ENCODE assay signal across 29 cellular contexts in genomic region chr4:2950221-2950989, GRCh38. TPM values are rescaled to one million over a fixed set of nuclear protein-coding genes. Genes with fewer than 3 reads are reported as not detected.
A peak's percentile ranks its signal among the peaks of the same experiment; 100 is the strongest.
DNase-seq lines count a peak whose midpoint lies in the region; ATAC-seq and TF ChIP-seq lines count a peak whose summit lies in the region.
"Had no signal": no experiment of that assay in that cellular context is flagged by ENCODE, and none has a peak within 500 bp of the region (broad histone marks: within the 10 kb centered on the region; RNA-seq: fewer than 3 reads in every experiment).

No MANE protein-coding gene starts in this region.

- no peak for DNase-seq in activated naive CD4-positive, alpha-beta T cell (lab: John Stamatoyannopoulos, UW)
- no peak for DNase-seq in activated T-helper 1 cell treated with anti-CD3 and anti-CD28 coated beads, Interleukin-12 subunit alpha, Interleukin-12 subunit beta, Interleukin-2, Interleukin-4 antibody, amounts not matched to agents 30 ng/mL and 10 ng/mL and 1 ng/mL, durations not matched to agents 14 hours and 24 hours and 36 hours (ENCODE audit: low spot score)
- DNase-seq in fibroblast of lung (ENCODE audit: low read depth in 2 of 2): peak in 1 of 2 donors; percentile 20
- DNase-seq in stimulated activated effector memory CD8-positive, alpha-beta T cell treated with anti-CD3 and anti-CD28 coated beads, Interleukin-12 subunit alpha, Interleukin-12 subunit beta, amount 100 ng/mL, for 72 hours (ENCODE audit: low spot score in 2 of 2): no peak
- DNase-seq in anterior cingulate cortex (lab: John Stamatoyannopoulos, UW): no peak
- no peak for DNase-seq in T1000 (lab: John Stamatoyannopoulos, UW)
- no peak for DNase-seq in NOMO-1 (lab: John Stamatoyannopoulos, UW; ENCODE audit: unreplicated experiment in 2 of 2)
- DNase-seq: activated T-cell treated with anti-CD3 and anti-CD28 coated beads for 4 hours; brain microvascular endothelial cell; Calu3; effector memory CD8-positive, alpha-beta T cell; H7; hypothalamus; KG1; left ventricle myocardium superior; midbrain; NCI-H1436 treated with DMSO at 0.1 percent for 48 hours; NCI-H524; stimulated activated CD4-positive, alpha-beta T cell treated with anti-CD3 and anti-CD28 coated beads, Interleukin-4, amount 100 ng/mL, for 1 hour; stimulated activated naive CD8-positive, alpha-beta T cell treated with anti-CD3 and anti-CD28 coated beads, Interleukin-15, Interleukin-2, amounts not matched to agents 100 U/mL and 50 U/mL, for 24 hours; tibial artery had no signal

- intact Hi-C loops in activated T-helper 1 cell treated with anti-CD3 and anti-CD28 coated beads, Interleukin-12 subunit alpha, Interleukin-12 subunit beta, Interleukin-2, Interleukin-4 antibody, amounts not matched to agents 30 ng/mL and 10 ng/mL and 1 ng/mL, durations not matched to agents 14 hours and 24 hours and 36 hours (cut with micrococcal nuclease): no loop called here

- peaks cover 25% of the 10 kb centered on the region for H3K36me3 Mint-ChIP-seq in activated naive CD4-positive, alpha-beta T cell treated with anti-CD3 and anti-CD28 coated beads, Interleukin-2, amount 50 U/mL, for 24 hours
- H3K36me3 Mint-ChIP-seq in activated T-helper 1 cell treated with anti-CD3 and anti-CD28 coated beads, Interleukin-12 subunit alpha, Interleukin-12 subunit beta, Interleukin-2, Interleukin-4 antibody, amounts not matched to agents 30 ng/mL and 10 ng/mL and 1 ng/mL, durations not matched to agents 14 hours and 24 hours and 36 hours (ENCODE audit: low read depth): peaks cover 72% of the 10 kb centered on the region
- peaks cover 100% of the 10 kb centered on the region for H3K36me3 Mint-ChIP-seq in stimulated activated effector memory CD8-positive, alpha-beta T cell treated with anti-CD3 and anti-CD28 coated beads, Interleukin-12 subunit alpha, Interleukin-12 subunit beta, amount 100 ng/mL, for 72 hours

- H3K4me1 Mint-ChIP-seq in activated naive CD4-positive, alpha-beta T cell treated with anti-CD3 and anti-CD28 coated beads, Interleukin-2, amount 50 U/mL, for 24 hours: peaks cover 29% of the 10 kb centered on the region
- peaks cover 42% of the 10 kb centered on the region for H3K4me1 Mint-ChIP-seq in activated T-helper 1 cell treated with anti-CD3 and anti-CD28 coated beads, Interleukin-12 subunit alpha, Interleukin-12 subunit beta, Interleukin-2, Interleukin-4 antibody, amounts not matched to agents 30 ng/mL and 10 ng/mL and 1 ng/mL, durations not matched to agents 14 hours and 24 hours and 36 hours (ENCODE audit: low read depth)
- H3K4me1 Mint-ChIP-seq in stimulated activated effector memory CD8-positive, alpha-beta T cell treated with anti-CD3 and anti-CD28 coated beads, Interleukin-12 subunit alpha, Interleukin-12 subunit beta, amount 100 ng/mL, for 72 hours: peaks cover 72% of the 10 kb centered on the region
- H3K4me1 Mint-ChIP-seq: nephron had no signal

- no peaks in the 10 kb centered on the region for H3K27me3 Mint-ChIP-seq in activated naive CD4-positive, alpha-beta T cell treated with anti-CD3 and anti-CD28 coated beads, Interleukin-2, amount 50 U/mL, for 24 hours
- H3K27me3 Mint-ChIP-seq in activated T-helper 1 cell treated with anti-CD3 and anti-CD28 coated beads, Interleukin-12 subunit alpha, Interleukin-12 subunit beta, Interleukin-2, Interleukin-4 antibody, amounts not matched to agents 30 ng/mL and 10 ng/mL and 1 ng/mL, durations not matched to agents 14 hours and 24 hours and 36 hours (ENCODE audit: insufficient read depth): no peaks in the 10 kb centered on the region
- H3K27me3 Mint-ChIP-seq: effector memory CD8-positive, alpha-beta T cell had no signal

- H4K20me1 ChIP-seq in fibroblast of lung (ENCODE audit: control insufficient read depth, extremely low read depth, insufficient read depth, low read length): no peaks in the 10 kb centered on the region

- H3K9ac ChIP-seq in fibroblast of lung (ENCODE audit: insufficient read depth, low read length): no peak overlapping the region
- H3K9ac ChIP-seq: BLaER1 had no signal

- ATAC-seq in stimulated activated effector memory CD8-positive, alpha-beta T cell treated with anti-CD3 and anti-CD28 coated beads, Interleukin-12 subunit alpha, Interleukin-12 subunit beta, amount 100 ng/mL, for 72 hours: no peak
- ATAC-seq: effector memory CD8-positive, alpha-beta T cell; gastroesophageal sphincter; left ventricle myocardium superior; pancreas; stimulated activated naive CD8-positive, alpha-beta T cell treated with anti-CD3 and anti-CD28 coated beads, Interleukin-15, Interleukin-2, amounts not matched to agents 100 U/mL and 50 U/mL, for 24 hours had no signal

- H3K79me2 ChIP-seq in fibroblast of lung (ENCODE audit: control insufficient read depth, insufficient read depth, low read length): no peaks in the 10 kb centered on the region

- peaks cover 30% of the 10 kb centered on the region for H3K36me3 ChIP-seq in fibroblast of lung (ENCODE audit: control insufficient read depth, insufficient read depth, low read length)

- H3K4me1 ChIP-seq in fibroblast of lung (ENCODE audit: control insufficient read depth, extremely low read depth, insufficient read depth, low read length): no peaks in the 10 kb centered on the region
- H3K4me1 ChIP-seq: BLaER1, esophagus muscularis mucosa, gastroesophageal sphincter, pancreas, tibial artery had no signal

- H3K27me3 ChIP-seq in fibroblast of lung (ENCODE audit: control insufficient read depth, insufficient read depth, low read length): no peaks in the 10 kb centered on the region
- H3K27me3 ChIP-seq: BLaER1, brain microvascular endothelial cell, esophagus muscularis mucosa, gastroesophageal sphincter, pancreas, tibial artery had no signal

- no peaks in the 10 kb centered on the region for H3K9me3 Mint-ChIP-seq in activated naive CD4-positive, alpha-beta T cell treated with anti-CD3 and anti-CD28 coated beads, Interleukin-2, amount 50 U/mL, for 24 hours
- H3K9me3 Mint-ChIP-seq in activated T-helper 1 cell treated with anti-CD3 and anti-CD28 coated beads, Interleukin-12 subunit alpha, Interleukin-12 subunit beta, Interleukin-2, Interleukin-4 antibody, amounts not matched to agents 30 ng/mL and 10 ng/mL and 1 ng/mL, durations not matched to agents 14 hours and 24 hours and 36 hours: no peaks in the 10 kb centered on the region
- no peaks in the 10 kb centered on the region for H3K9me3 Mint-ChIP-seq in stimulated activated effector memory CD8-positive, alpha-beta T cell treated with anti-CD3 and anti-CD28 coated beads, Interleukin-12 subunit alpha, Interleukin-12 subunit beta, amount 100 ng/mL, for 72 hours
- H3K9me3 Mint-ChIP-seq: effector memory CD8-positive, alpha-beta T cell; nephron; T-helper 1 cell treated with Interleukin-12 subunit alpha and Interleukin-12 subunit beta and Interleukin-4 antibody, amounts not matched to agents 30 μg/mL and 1 μg/mL, for 36 hours had no signal

- H2AFZ ChIP-seq in fibroblast of lung (ENCODE audit: low read length): no peak overlapping the region

- H3K27ac Mint-ChIP-seq in activated naive CD4-positive, alpha-beta T cell treated with anti-CD3 and anti-CD28 coated beads, Interleukin-2, amount 50 U/mL, for 24 hours: peak overlapping the region; percentile 68
- H3K27ac Mint-ChIP-seq in activated T-helper 1 cell treated with anti-CD3 and anti-CD28 coated beads, Interleukin-12 subunit alpha, Interleukin-12 subunit beta, Interleukin-2, Interleukin-4 antibody, amounts not matched to agents 30 ng/mL and 10 ng/mL and 1 ng/mL, durations not matched to agents 14 hours and 24 hours and 36 hours: peak overlapping the region; percentile 66
- peak overlapping the region; percentile 38 for H3K27ac Mint-ChIP-seq in stimulated activated effector memory CD8-positive, alpha-beta T cell treated with anti-CD3 and anti-CD28 coated beads, Interleukin-12 subunit alpha, Interleukin-12 subunit beta, amount 100 ng/mL, for 72 hours
- H3K27ac Mint-ChIP-seq: nephron had no signal

- H3K27ac ChIP-seq in fibroblast of lung (ENCODE audit: insufficient read depth, low read length): peak overlapping the region; percentile 20
- H3K27ac ChIP-seq: BLaER1, brain microvascular endothelial cell, esophagus muscularis mucosa, gastroesophageal sphincter, pancreas, tibial artery, VCaP had no signal

- H3K4me2 ChIP-seq in fibroblast of lung (ENCODE audit: extremely low read depth, insufficient read depth, low read length): no peak overlapping the region
- H3K4me2 ChIP-seq: BLaER1 had no signal

- no peak overlapping the region for H3K4me3 ChIP-seq in fibroblast of lung (replicated peaks in 1 of 4; ENCODE audit: control extremely low read depth in 1 of 4, insufficient read depth in 1 of 4, low read depth in 3 of 4, low read length in 4 of 4)
- H3K4me3 ChIP-seq: BLaER1, esophagus muscularis mucosa, gastroesophageal sphincter, pancreas, tibial artery had no signal

- H3K4me3 Mint-ChIP-seq in activated naive CD4-positive, alpha-beta T cell treated with anti-CD3 and anti-CD28 coated beads, Interleukin-2, amount 50 U/mL, for 24 hours: no peak overlapping the region
- peak overlapping the region; percentile 34 for H3K4me3 Mint-ChIP-seq in activated T-helper 1 cell treated with anti-CD3 and anti-CD28 coated beads, Interleukin-12 subunit alpha, Interleukin-12 subunit beta, Interleukin-2, Interleukin-4 antibody, amounts not matched to agents 30 ng/mL and 10 ng/mL and 1 ng/mL, durations not matched to agents 14 hours and 24 hours and 36 hours
- H3K4me3 Mint-ChIP-seq in stimulated activated effector memory CD8-positive, alpha-beta T cell treated with anti-CD3 and anti-CD28 coated beads, Interleukin-12 subunit alpha, Interleukin-12 subunit beta, amount 100 ng/mL, for 72 hours: no peak overlapping the region
- H3K4me3 Mint-ChIP-seq: effector memory CD8-positive, alpha-beta T cell; nephron; T-helper 1 cell treated with Interleukin-12 subunit alpha and Interleukin-12 subunit beta and Interleukin-4 antibody, amounts not matched to agents 30 μg/mL and 1 μg/mL, for 36 hours had no signal

- TF ChIP-seq CTCF in fibroblast of lung (conservative IDR thresholded peaks at IDR 0.05 in 1 of 2, IDR thresholded peaks at IDR 0.05 in 1 of 2; ENCODE audit: low read depth in 1 of 2, low read length in 2 of 2): no peak

- no peaks in the 10 kb centered on the region for H3K9me3 ChIP-seq in fibroblast of lung (ENCODE audit: control insufficient read depth, insufficient read depth, low read depth, low read length)
- H3K9me3 ChIP-seq: BLaER1, esophagus muscularis mucosa, gastroesophageal sphincter, pancreas, tibial artery had no signal

RNA-seq across cellular contexts. Expression of gene NOP14, which starts 12.8 kb away (rescaled TPM):
- 140 and 142 TPM in 2 replicates for total RNA-seq in activated T-helper 1 cell treated with anti-CD3 and anti-CD28 coated beads, Interleukin-12 subunit alpha, Interleukin-12 subunit beta, Interleukin-2, Interleukin-4 antibody, amounts not matched to agents 30 ng/mL and 10 ng/mL and 1 ng/mL, durations not matched to agents 14 hours and 24 hours and 36 hours
- total RNA-seq in fibroblast of lung: 16.7 and 17.7 TPM in 2 replicates
- polyA plus RNA-seq in fibroblast of lung: 13.1 and 20.6 TPM in 2 replicates
- polyA plus RNA-seq in fibroblast of lung (2012): 22.1 and 32.0 TPM in 2 replicates
- polyA minus RNA-seq in fibroblast of lung (ENCODE audit: low replicate concordance): 15.7 and 16.7 TPM in 2 replicates

RNA-seq across cellular contexts. Expression of gene GRK4, which starts 13.0 kb away (rescaled TPM):
- 4.4 and 4.5 TPM in 2 replicates for total RNA-seq in activated T-helper 1 cell treated with anti-CD3 and anti-CD28 coated beads, Interleukin-12 subunit alpha, Interleukin-12 subunit beta, Interleukin-2, Interleukin-4 antibody, amounts not matched to agents 30 ng/mL and 10 ng/mL and 1 ng/mL, durations not matched to agents 14 hours and 24 hours and 36 hours
- 5.9 and 6.9 TPM in 2 replicates for total RNA-seq in fibroblast of lung
- 4.0 and 4.4 TPM in 2 replicates for polyA plus RNA-seq in fibroblast of lung
- 4.3 and 4.4 TPM in 2 replicates for polyA plus RNA-seq in fibroblast of lung (2012)
- polyA minus RNA-seq in fibroblast of lung (ENCODE audit: low replicate concordance): 2.1 and 10.2 TPM in 2 replicates
